1 cellular context compared by ENCODE assay signal in genomic region chr11:4087551-4087950, GRCh38.
TF ChIP-seq lines count a peak whose summit lies in the region.

No MANE protein-coding gene starts in this region.

TF ChIP-seq in GM23338, 12 proteins besides CTCF, POLR2A, EP300 and RAD21 (continued from another document):
- no peak for TF ChIP-seq ZNF462 (CRISPR knock-in tag; IDR thresholded peaks at IDR 0.05)
- TF ChIP-seq EZH2phosphoT487 (IDR thresholded peaks at IDR 0.05; ENCODE audit: unreplicated experiment) = no peak
- no peak for TF ChIP-seq ZNF114 (CRISPR knock-in tag; IDR thresholded peaks at IDR 0.05)
- TF ChIP-seq CREB1 (CRISPR knock-in tag; IDR thresholded peaks at IDR 0.05; ENCODE audit: low read depth) = no peak
- no peak for TF ChIP-seq REST (IDR thresholded peaks at IDR 0.05; ENCODE audit: unreplicated experiment)
- TF ChIP-seq NANOG (IDR thresholded peaks at IDR 0.05; ENCODE audit: borderline replicate concordance) = no peak
- no peak for TF ChIP-seq POLR2AphosphoS5 (IDR thresholded peaks at IDR 0.05; ENCODE audit: low read depth)
